In the genomic region with DNA sequence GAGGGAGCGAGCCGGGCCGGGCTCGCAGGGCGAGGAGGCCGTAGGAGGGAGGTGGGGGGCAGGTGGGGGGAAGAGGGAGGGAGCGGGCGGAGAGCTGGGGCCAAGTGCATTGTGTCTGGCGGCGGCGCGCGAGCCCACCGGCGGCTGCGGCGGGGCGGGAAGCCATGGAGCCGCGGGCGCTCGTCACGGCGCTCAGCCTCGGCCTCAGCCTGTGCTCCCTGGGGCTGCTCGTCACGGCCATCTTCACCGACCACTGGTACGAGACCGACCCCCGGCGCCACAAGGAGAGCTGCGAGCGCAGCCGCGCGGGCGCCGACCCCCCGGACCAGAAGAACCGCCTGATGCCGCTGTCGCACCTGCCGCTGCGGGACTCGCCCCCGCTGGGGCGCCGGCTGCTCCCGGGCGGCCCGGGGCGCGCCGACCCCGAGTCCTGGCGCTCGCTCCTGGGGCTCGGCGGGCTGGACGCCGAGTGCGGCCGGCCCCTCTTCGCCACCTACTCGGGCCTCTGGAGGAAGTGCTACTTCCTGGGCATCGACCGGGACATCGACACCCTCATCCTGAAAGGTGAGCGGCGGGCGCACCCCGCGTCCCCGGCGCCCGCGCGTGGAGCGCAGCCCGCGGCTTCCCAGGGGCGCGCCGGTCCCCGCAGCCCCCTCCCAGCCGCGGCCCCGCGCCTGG, we compare ENCODE assay signal across 8 cellular contexts. TPM values are rescaled to one million over a fixed set of nuclear protein-coding genes. Genes with fewer than 3 reads are reported as not detected.
DNase-seq lines count a peak whose midpoint lies in the region; ATAC-seq, FAIRE-seq and TF ChIP-seq lines count a peak whose summit lies in the region.

TMEM178A (plus strand) TSS at position 107 of the 678 bp plus-strand sequence; CDS start at position 165, 58 bp downstream.

- intact Hi-C loops in kidney (cut with DNase I): no loop called here

- H3K36me3 Mint-ChIP-seq in HFFc6 (ENCODE audit: low read depth) (no peaks in the 10 kb centered on the region), brain (no peaks in the 10 kb centered on the region)

- ATAC-seq in HG02973 (IDR thresholded peaks at IDR 0.05; ENCODE audit: unreplicated experiment): no peak
- ATAC-seq in HG03139 (IDR thresholded peaks at IDR 0.05; ENCODE audit: unreplicated experiment): no peak

- no peaks in the 10 kb centered on the region for H4K20me1 ChIP-seq in BLaER1

- H3K4me1 ChIP-seq in BLaER1: peaks cover 9% of the 10 kb centered on the region
- H3K4me1 ChIP-seq in kidney (ENCODE audit: control insufficient read depth in 1 of 2, insufficient read depth in 1 of 2, low read depth in 1 of 2, low read length in 2 of 2): peaks cover 4 to 6% of the 10 kb centered on the region in 2 donors
- H3K4me1 ChIP-seq in stomach smooth muscle (ENCODE audit: control insufficient read depth, insufficient read depth, low read length): peaks cover 9% of the 10 kb centered on the region

- H3K4me2 ChIP-seq in BLaER1: peak within 1 kb of the TSS; percentile 94

- no peak for FAIRE-seq in kidney (lab: Jason Lieb, UNC)

- H3K4me3 ChIP-seq in BLaER1 (peak within 1 kb of the TSS; percentile 70), kidney (ENCODE audit: low read length in 2 of 2) (peak within 1 kb of the TSS; percentile 53 to 63), stomach smooth muscle (ENCODE audit: low read length in 2 of 2) (peak within 1 kb of the TSS; percentile 76 to 79)

- H3K9me3 ChIP-seq in BLaER1 (peaks cover 17% of the 10 kb centered on the region), kidney (ENCODE audit: control insufficient read depth in 1 of 2, low read length in 2 of 2) (no peaks in the 10 kb centered on the region), stomach smooth muscle (ENCODE audit: control insufficient read depth in 2 of 2, low read length in 2 of 2) (no peaks in the 10 kb centered on the region)

- TF ChIP-seq CTCF in HFFc6 (IDR thresholded peaks at IDR 0.05) (no peak), brain (conservative IDR thresholded peaks at IDR 0.05) (no peak), kidney (IDR thresholded peaks at IDR 0.05; ENCODE audit: borderline replicate concordance, extremely low read depth, insufficient read depth) (no peak)

- no peaks in the 10 kb centered on the region for H3K36me3 ChIP-seq in BLaER1
- H3K36me3 ChIP-seq in kidney (ENCODE audit: control insufficient read depth in 1 of 2, insufficient read depth in 2 of 2, low read length in 2 of 2): no peaks in the 10 kb centered on the region
- no peaks in the 10 kb centered on the region for H3K36me3 ChIP-seq in stomach smooth muscle (ENCODE audit: control insufficient read depth in 2 of 2, insufficient read depth in 2 of 2, low read length in 2 of 2)

- H3K4me3 Mint-ChIP-seq in HFFc6: peak within 1 kb of the TSS; percentile 85
- peak within 1 kb of the TSS; percentile 91 to 97 (median 94) for H3K4me3 Mint-ChIP-seq in brain

- no peak within 1 kb of the TSS for H3K27ac ChIP-seq in BLaER1
- H3K27ac ChIP-seq in kidney (ENCODE audit: low read depth in 2 of 2, low read length in 2 of 2): no peak within 1 kb of the TSS
- no peak within 1 kb of the TSS for H3K27ac ChIP-seq in stomach smooth muscle (ENCODE audit: low read length)

- H3K9ac ChIP-seq in BLaER1 (no peak within 1 kb of the TSS), kidney (ENCODE audit: low read length in 2 of 2) (peak within 1 kb of the TSS; percentile 42 to 67), stomach smooth muscle (ENCODE audit: low read length in 2 of 2) (peak within 1 kb of the TSS; percentile 50 to 55)

- H3K27ac Mint-ChIP-seq in HFFc6: no peak within 1 kb of the TSS
- peak within 1 kb of the TSS; percentile 80 to 93 (median 92) for H3K27ac Mint-ChIP-seq in brain

- H3K4me1 Mint-ChIP-seq in HFFc6 (ENCODE audit: low read depth) (peaks cover 16% of the 10 kb centered on the region), brain (peaks cover 52% of the 10 kb centered on the region)

- H3K27me3 Mint-ChIP-seq in HFFc6 (ENCODE audit: insufficient read depth) (peaks cover 30% of the 10 kb centered on the region), brain (peaks cover 28% of the 10 kb centered on the region)

- H3K9me3 Mint-ChIP-seq in HFFc6 (no peaks in the 10 kb centered on the region), brain (no peaks in the 10 kb centered on the region)

- H3K27me3 ChIP-seq in BLaER1: peaks cover 55% of the 10 kb centered on the region
- H3K27me3 ChIP-seq in stomach smooth muscle (ENCODE audit: control insufficient read depth in 1 of 2, insufficient read depth in 2 of 2, low read length in 2 of 2): peaks cover 0 to 14% of the 10 kb centered on the region in 2 donors

- DNase-seq in HFFc6 (no peak), kidney (peak; percentile 79), epidermal melanocyte (ENCODE audit: insufficient read length, low spot score) (no peak)

RNA-seq across cellular contexts. Expression of gene TMEM178A, which starts in this region (rescaled TPM):
- under 1 TPM; 0.18 to 0.99 (median 0.44) TPM for total RNA-seq in HFFc6 (2021; fragmentation: NEBNext Ultra II Directional; extraction: Animal tissue kit (Norgen Biotek cat#: 25700))
- 25.1 TPM for polyA plus RNA-seq in brain (ENCODE audit: insufficient read depth, low read depth, low replicate concordance)
- total RNA-seq in kidney: 5.7 TPM
- 48.0 TPM for polyA plus RNA-seq in kidney (ENCODE audit: insufficient read depth, low read depth, low replicate concordance)
